14 cellular contexts compared by ENCODE assay signal in the genomic region with DNA sequence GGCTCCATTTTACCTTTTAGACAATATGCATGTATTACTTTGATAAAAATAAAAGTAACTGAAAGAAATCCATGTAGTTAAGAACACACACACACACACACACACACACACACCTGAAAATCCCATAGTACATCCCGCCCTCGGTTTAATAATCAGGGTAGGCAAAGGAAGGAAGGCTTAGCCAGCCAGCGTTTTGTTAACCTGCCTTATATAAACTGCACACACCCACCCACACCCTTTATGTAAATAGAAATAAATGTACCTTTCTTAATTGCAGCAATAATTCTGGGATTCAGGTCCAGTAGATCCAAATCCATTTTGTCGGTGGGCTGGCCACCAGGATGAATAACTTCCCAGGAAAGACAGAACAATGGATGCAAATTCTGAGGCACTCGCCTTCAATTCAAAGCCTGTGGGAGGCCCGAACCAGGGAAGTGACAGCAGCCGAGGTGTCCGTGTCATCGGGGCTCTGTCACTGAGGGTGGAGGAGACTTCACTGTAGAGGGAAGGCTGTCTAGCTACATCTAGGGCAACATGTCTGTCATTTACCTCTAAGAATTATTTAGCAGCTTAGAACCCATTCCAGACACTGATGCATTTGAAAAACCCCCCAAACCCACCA. TPM values are rescaled to one million over a fixed set of nuclear protein-coding genes. Genes with fewer than 3 reads are reported as not detected.
A peak's percentile ranks its signal among the peaks of the same experiment; 100 is the strongest.
DNase-seq lines count a peak whose midpoint lies in the region; ATAC-seq and TF ChIP-seq lines count a peak whose summit lies in the region.
"Had no signal": no experiment of that assay in that cellular context is flagged by ENCODE, and none has a peak within 500 bp of the region (broad histone marks: within the 10 kb centered on the region; RNA-seq: fewer than 3 reads in every experiment).

No MANE protein-coding gene starts in this region.

- no peak for TF ChIP-seq POLR2A in upper lobe of left lung (IDR thresholded peaks at IDR 0.05)

- peak overlapping the region in 3 of 4 donors; percentile 57 to 81 (median 59) for H3K27ac ChIP-seq in upper lobe of left lung
- H3K27ac ChIP-seq: PC-9 had no signal

- no peak overlapping the region for H3K4me3 ChIP-seq in upper lobe of left lung
- H3K4me3 ChIP-seq: PC-9, smooth muscle cell had no signal

- TF ChIP-seq EP300 in upper lobe of left lung (IDR thresholded peaks at IDR 0.05) = no peak

- H3K4me3 Mint-ChIP-seq in activated naive CD4-positive, alpha-beta T cell treated with anti-CD3 and anti-CD28 coated beads, Interleukin-2, amount 50 U/mL, for 24 hours = no peak overlapping the region
- H3K4me3 Mint-ChIP-seq in activated naive CD4-positive, alpha-beta T cell treated with anti-CD3 and anti-CD28 coated beads, Interleukin-2, amount 10 ng/mL, durations not matched to agents 7 days and 5 days = no peak overlapping the region
- H3K4me3 Mint-ChIP-seq in MCF 10A (ENCODE audit: unreplicated experiment) = peak overlapping the region; percentile 53
- no peak overlapping the region for H3K4me3 Mint-ChIP-seq in stimulated activated effector memory CD8-positive, alpha-beta T cell treated with anti-CD3 and anti-CD28 coated beads, Interleukin-12 subunit alpha, Interleukin-12 subunit beta, amount 100 ng/mL, for 72 hours
- H3K4me3 Mint-ChIP-seq: T-helper 17 cell had no signal

- no peaks in the 10 kb centered on the region for H3K27me3 ChIP-seq in upper lobe of left lung

- H3K27ac Mint-ChIP-seq in activated naive CD4-positive, alpha-beta T cell treated with anti-CD3 and anti-CD28 coated beads, Interleukin-2, amount 50 U/mL, for 24 hours = peak overlapping the region; percentile 12
- H3K27ac Mint-ChIP-seq in activated naive CD4-positive, alpha-beta T cell treated with anti-CD3 and anti-CD28 coated beads, Interleukin-2, amount 10 ng/mL, durations not matched to agents 7 days and 5 days = no peak overlapping the region
- peak overlapping the region; percentile 85 for H3K27ac Mint-ChIP-seq in MCF 10A (ENCODE audit: low read depth, unreplicated experiment)
- H3K27ac Mint-ChIP-seq in stimulated activated effector memory CD8-positive, alpha-beta T cell treated with anti-CD3 and anti-CD28 coated beads, Interleukin-12 subunit alpha, Interleukin-12 subunit beta, amount 100 ng/mL, for 72 hours = no peak overlapping the region
- H3K27ac Mint-ChIP-seq: T-helper 17 cell had no signal

- TF ChIP-seq CTCF in MCF 10A (IDR thresholded peaks at IDR 0.05; ENCODE audit: unreplicated experiment) (no peak), upper lobe of left lung (IDR thresholded peaks at IDR 0.05) (no peak)

- H3K9me3 Mint-ChIP-seq in activated naive CD4-positive, alpha-beta T cell treated with anti-CD3 and anti-CD28 coated beads, Interleukin-2, amount 50 U/mL, for 24 hours = no peaks in the 10 kb centered on the region
- H3K9me3 Mint-ChIP-seq in activated naive CD4-positive, alpha-beta T cell treated with anti-CD3 and anti-CD28 coated beads, Interleukin-2, amount 10 ng/mL, durations not matched to agents 7 days and 5 days = no peaks in the 10 kb centered on the region
- H3K9me3 Mint-ChIP-seq in MCF 10A (ENCODE audit: unreplicated experiment) = no peaks in the 10 kb centered on the region
- no peaks in the 10 kb centered on the region for H3K9me3 Mint-ChIP-seq in stimulated activated effector memory CD8-positive, alpha-beta T cell treated with anti-CD3 and anti-CD28 coated beads, Interleukin-12 subunit alpha, Interleukin-12 subunit beta, amount 100 ng/mL, for 72 hours

- no peaks in the 10 kb centered on the region for H3K27me3 Mint-ChIP-seq in activated naive CD4-positive, alpha-beta T cell treated with anti-CD3 and anti-CD28 coated beads, Interleukin-2, amount 50 U/mL, for 24 hours
- no peaks in the 10 kb centered on the region for H3K27me3 Mint-ChIP-seq in activated naive CD4-positive, alpha-beta T cell treated with anti-CD3 and anti-CD28 coated beads, Interleukin-2, amount 10 ng/mL, durations not matched to agents 7 days and 5 days
- H3K27me3 Mint-ChIP-seq in MCF 10A (ENCODE audit: insufficient read depth, unreplicated experiment) = no peaks in the 10 kb centered on the region
- H3K27me3 Mint-ChIP-seq: T-helper 17 cell had no signal

- intact Hi-C loops in MCF 10A (cut with micrococcal nuclease) = loop anchor here (10.0 kb wide), 2 partner anchors 86 to 136 kb away; a partner anchor contains a TSS
- intact Hi-C loops in left colon (cut with DNase I, micrococcal nuclease) = loop anchor here in 1 of 2 donors (10.0 kb wide), 1 partner anchor 136 kb away; no protein-coding TSS in a partner anchor

- POLR2A ChIA-PET in MCF 10A (lab: Yijun Ruan, JAX) = interaction anchor here (1.0 to 2.0 kb wide), 4 partner anchors 8 to 19 kb away, joined by 3 to 8 read pairs (median 4); no protein-coding TSS in a partner anchor

- WGBS in upper lobe of left lung, 2 donors = 39 to 50% methylated on average over 6 to 9 of the region's 9 CpGs

- peaks cover 0 to 28% (median 12%) of the 10 kb centered on the region in 4 donors for H3K36me3 ChIP-seq in upper lobe of left lung

- BruUV-seq in MCF 10A (replicated peaks; lab: Mats Ljungman, UMichigan) = no TSS peak

- ATAC-seq in left colon (peak; percentile 58), upper lobe of left lung (ENCODE audit: low FRiP score in 2 of 2) (no peak)
- ATAC-seq in stimulated activated effector memory CD8-positive, alpha-beta T cell treated with anti-CD3 and anti-CD28 coated beads, Interleukin-12 subunit alpha, Interleukin-12 subunit beta, amount 100 ng/mL, for 72 hours = no peak
- ATAC-seq: T-helper 17 cell had no signal

- peaks cover 31 to 50% (median 40%) of the 10 kb centered on the region in 4 donors for H3K4me1 ChIP-seq in upper lobe of left lung

- peaks cover 23% of the 10 kb centered on the region for H3K4me1 Mint-ChIP-seq in activated naive CD4-positive, alpha-beta T cell treated with anti-CD3 and anti-CD28 coated beads, Interleukin-2, amount 50 U/mL, for 24 hours
- H3K4me1 Mint-ChIP-seq in activated naive CD4-positive, alpha-beta T cell treated with anti-CD3 and anti-CD28 coated beads, Interleukin-2, amount 10 ng/mL, durations not matched to agents 7 days and 5 days = peaks cover 43% of the 10 kb centered on the region
- peaks cover 24% of the 10 kb centered on the region for H3K4me1 Mint-ChIP-seq in MCF 10A (ENCODE audit: insufficient read depth, unreplicated experiment)
- peaks cover 37% of the 10 kb centered on the region for H3K4me1 Mint-ChIP-seq in stimulated activated effector memory CD8-positive, alpha-beta T cell treated with anti-CD3 and anti-CD28 coated beads, Interleukin-12 subunit alpha, Interleukin-12 subunit beta, amount 100 ng/mL, for 72 hours

- CTCF ChIA-PET in activated naive CD4-positive, alpha-beta T cell treated with anti-CD3 and anti-CD28 coated beads, Interleukin-2, amount 10 ng/mL, durations not matched to agents 7 days and 5 days (lab: Charles Lee) = no interaction called here
- CTCF ChIA-PET in MCF 10A (lab: Yijun Ruan, JAX) = interaction anchor here (0.7 kb wide), 1 partner anchor 14 kb away, joined by 3 read pairs; no protein-coding TSS in a partner anchor

- DNase-seq in activated naive CD4-positive, alpha-beta T cell treated with anti-CD3 and anti-CD28 coated beads, Interleukin-2, amount 10 ng/mL, durations not matched to agents 7 days and 5 days = no peak
- DNase-seq in MCF 10A (ENCODE audit: unreplicated experiment) = no peak
- peak; percentile 44 to 69 for DNase-seq in left colon
- DNase-seq in upper lobe of left lung = no peak
- no peak for DNase-seq in stimulated activated effector memory CD8-positive, alpha-beta T cell treated with anti-CD3 and anti-CD28 coated beads, Interleukin-12 subunit alpha, Interleukin-12 subunit beta, amount 100 ng/mL, for 72 hours (ENCODE audit: low spot score in 2 of 2)
- no peak for DNase-seq in NCI-H1930 (lab: John Stamatoyannopoulos, UW)
- no peak for DNase-seq in activated T-cell treated with anti-CD3 and anti-CD28 coated beads for 4 hours
- DNase-seq: activated CD8-positive, alpha-beta memory T cell treated with anti-CD3 and anti-CD28 coated beads for 24 hours; Kasumi-1; NCI-H2107; PC-9; T-helper 17 cell had no signal

- no peaks in the 10 kb centered on the region for H3K36me3 Mint-ChIP-seq in activated naive CD4-positive, alpha-beta T cell treated with anti-CD3 and anti-CD28 coated beads, Interleukin-2, amount 50 U/mL, for 24 hours
- peaks cover 14% of the 10 kb centered on the region for H3K36me3 Mint-ChIP-seq in activated naive CD4-positive, alpha-beta T cell treated with anti-CD3 and anti-CD28 coated beads, Interleukin-2, amount 10 ng/mL, durations not matched to agents 7 days and 5 days
- H3K36me3 Mint-ChIP-seq in MCF 10A (ENCODE audit: insufficient read depth, unreplicated experiment) = peaks cover 12% of the 10 kb centered on the region
- peaks cover 58% of the 10 kb centered on the region for H3K36me3 Mint-ChIP-seq in stimulated activated effector memory CD8-positive, alpha-beta T cell treated with anti-CD3 and anti-CD28 coated beads, Interleukin-12 subunit alpha, Interleukin-12 subunit beta, amount 100 ng/mL, for 72 hours

- no peaks in the 10 kb centered on the region for H3K9me3 ChIP-seq in upper lobe of left lung

RNA-seq across cellular contexts. Expression of a gene that starts 4.4 kb away (rescaled TPM):
- total RNA-seq in MCF 10A (2022) = 9.4 and 17.5 TPM in 2 replicates
- total RNA-seq in left colon = 10 to 100 TPM in 1 of 2 donors, 1 to 10 TPM in 1; 7.9 to 16.2 TPM
- 10 to 100 TPM in 1 of 6 donors, 1 to 10 TPM in 5; 2.4 to 16.8 (median 5.8) TPM for total RNA-seq in upper lobe of left lung

RNA-seq across cellular contexts. Expression of a gene that starts 4.7 kb away (rescaled TPM):
- total RNA-seq in MCF 10A (2022) (28.6 and 35.5 TPM in 2 replicates), left colon (10 to 100 TPM; 51.2 to 54.9 TPM), upper lobe of left lung (10 to 100 TPM; 29.3 to 92.1 (median 65.5) TPM)

Comparison
In these comparisons a context has a peak if more than half of its experiments do, and no peak if none do; other contexts are left out.
1. H3K27ac Mint-ChIP-seq: peak in activated naive CD4-positive, alpha-beta T cell treated with anti-CD3 and anti-CD28 coated beads, Interleukin-2, amount 50 U/mL, for 24 hours (single experiment) and MCF 10A (single experiment); none in activated naive CD4-positive, alpha-beta T cell treated with anti-CD3 and anti-CD28 coated beads, Interleukin-2, amount 10 ng/mL, durations not matched to agents 7 days and 5 days (single experiment) and stimulated activated effector memory CD8-positive, alpha-beta T cell treated with anti-CD3 and anti-CD28 coated beads, Interleukin-12 subunit alpha, Interleukin-12 subunit beta, amount 100 ng/mL, for 72 hours (single experiment).
2. DNase-seq: peak in left colon (2 of 2); none in activated naive CD4-positive, alpha-beta T cell treated with anti-CD3 and anti-CD28 coated beads, Interleukin-2, amount 10 ng/mL, durations not matched to agents 7 days and 5 days (single experiment), MCF 10A (single experiment), upper lobe of left lung (0 of 2), stimulated activated effector memory CD8-positive, alpha-beta T cell treated with anti-CD3 and anti-CD28 coated beads, Interleukin-12 subunit alpha, Interleukin-12 subunit beta, amount 100 ng/mL, for 72 hours (0 of 2), NCI-H1930 (0 of 2) and activated T-cell treated with anti-CD3 and anti-CD28 coated beads for 4 hours (single experiment).